ENCODE assay signal across 25 cellular contexts in genomic region chr11:101706015-101706414, GRCh38.
"Had no signal": no experiment of that assay in that cellular context is flagged by ENCODE, and none has a peak within 500 bp of the region (broad histone marks: within the 10 kb centered on the region; RNA-seq: fewer than 3 reads in every experiment).

No MANE protein-coding gene starts in this region.

- H3K79me2 ChIP-seq: hepatocyte had no signal

- H3K27me3 Mint-ChIP-seq: effector memory CD8-positive, alpha-beta T cell had no signal

- H3K4me1 Mint-ChIP-seq: naive thymus-derived CD4-positive, alpha-beta T cell had no signal

- H3K9ac ChIP-seq: neural progenitor cell had no signal

- H3K4me3 ChIP-seq: adrenal gland, gastroesophageal sphincter, hepatocyte, neural progenitor cell, transverse colon had no signal

- H3K4me2 ChIP-seq: hepatocyte, neural progenitor cell had no signal

- H3K36me3 Mint-ChIP-seq: activated naive CD8-positive, alpha-beta T cell; brain; neural progenitor cell had no signal

- H3K36me3 ChIP-seq: adrenal gland, gastroesophageal sphincter, neural progenitor cell, transverse colon had no signal

- H3K9me3 Mint-ChIP-seq: neural progenitor cell had no signal

- ATAC-seq: activated T-cell treated with anti-CD3 and anti-CD28 coated beads, Interleukin-2, amount 50 U/mL, for 72 hours; effector memory CD8-positive, alpha-beta T cell; gastroesophageal sphincter; left cardiac atrium; naive thymus-derived CD4-positive, alpha-beta T cell; right cardiac atrium had no signal

- H3K4me3 Mint-ChIP-seq: activated naive CD8-positive, alpha-beta T cell; activated T-cell treated with anti-CD3 and anti-CD28 coated beads, Interleukin-2, amount 50 U/mL, for 72 hours; brain; effector memory CD8-positive, alpha-beta T cell; mesothelial cell of epicardium; naive thymus-derived CD4-positive, alpha-beta T cell; neural progenitor cell had no signal

- H3K27ac ChIP-seq: adrenal gland, gastroesophageal sphincter, hepatocyte, neural progenitor cell, transverse colon had no signal

- H3K27me3 ChIP-seq: adrenal gland, gastroesophageal sphincter, hepatocyte, neural progenitor cell, transverse colon had no signal

- DNase-seq: activated CD4-positive, alpha-beta T cell treated with anti-CD3 and anti-CD28 coated beads for 4 hours; activated CD4-positive, alpha-beta T cell treated with anti-CD3 and anti-CD28 coated beads, Interleukin-2, amount 50 U/mL, for 4 hours; activated CD4-positive, CD25-positive, alpha-beta regulatory T cell; activated naive CD4-positive, alpha-beta T cell; activated T-cell treated with anti-CD3 and anti-CD28 coated beads for 4 hours; activated T-cell treated with anti-CD3 and anti-CD28 coated beads, Interleukin-2, amount 50 U/mL, for 72 hours; adrenal gland; aorta; cortex of kidney; effector memory CD8-positive, alpha-beta T cell; erythroblast; islet precursor cell; left cardiac atrium; naive thymus-derived CD4-positive, alpha-beta T cell; occipital lobe; right cardiac atrium; stimulated activated CD4-positive, alpha-beta T cell treated with anti-CD3 and anti-CD28 coated beads, Interleukin-2, amount 100 ng/mL, for 48 hours; stimulated activated naive CD4-positive, alpha-beta T cell treated with Interleukin-2 at 50 U/mL for 16 hours; transverse colon had no signal

- H3K4me1 ChIP-seq: adrenal gland, gastroesophageal sphincter, transverse colon had no signal

- H3K9me3 ChIP-seq: adrenal gland, transverse colon had no signal

- H2AFZ ChIP-seq: hepatocyte, neural progenitor cell had no signal

- H3K27ac Mint-ChIP-seq: activated naive CD8-positive, alpha-beta T cell; activated T-cell treated with anti-CD3 and anti-CD28 coated beads, Interleukin-2, amount 50 U/mL, for 72 hours; brain; effector memory CD8-positive, alpha-beta T cell; mesothelial cell of epicardium; neural progenitor cell had no signal
